ENCODE assay signal across 8 cellular contexts in genomic region chr7:100706672-100707311, GRCh38. TPM values are rescaled to one million over a fixed set of nuclear protein-coding genes. Genes with fewer than 3 reads are reported as not detected.
DNase-seq lines count a peak whose midpoint lies in the region; ATAC-seq and TF ChIP-seq lines count a peak whose summit lies in the region.

No MANE protein-coding gene starts in this region.

- no peak overlapping the region for H4K8ac ChIP-seq in neuronal stem cell (ENCODE audit: low read depth, low read length)

- H3K79me2 ChIP-seq in OCI-LY1 (ENCODE audit: insufficient read depth, low read length), result peaks cover 8% of the 10 kb centered on the region; the same call in 1 of the 2 replicates

- peak overlapping the region; percentile 81 for H3K27ac ChIP-seq in CD8-positive, alpha-beta memory T cell (ENCODE audit: low read depth, low read length)
- peak overlapping the region; percentile 12 for H3K27ac ChIP-seq in OCI-LY1 (ENCODE audit: low read depth, low read length, poor library complexity, severe bottlenecking)
- H3K27ac ChIP-seq in neuronal stem cell (replicated peaks; ENCODE audit: low read length), result no peak overlapping the region

- POLR2A ChIA-PET in CD8-positive, alpha-beta memory T cell (lab: Charles Lee), result interaction anchor here (0.9 to 2.0 kb wide), 4 partner anchors 14 to 311 kb away, joined by 3 to 16 read pairs (median 6); partner anchors contain the start of genes GIGYF1 and MOSPD3

- H3K27me3 Mint-ChIP-seq in CD8-positive, alpha-beta memory T cell, result peaks cover 0 to 2% of the 10 kb centered on the region in 2 donors

- H3K36me3 ChIP-seq in CD8-positive, alpha-beta memory T cell (ENCODE audit: insufficient read depth, low read length), result no peaks in the 10 kb centered on the region
- H3K36me3 ChIP-seq in OCI-LY1 (ENCODE audit: insufficient read depth, low read length), result peaks cover 23% of the 10 kb centered on the region
- H3K36me3 ChIP-seq in neuronal stem cell (replicated peaks in 1 of 2; ENCODE audit: control insufficient read depth in 2 of 2, insufficient read depth in 2 of 2, low read length in 2 of 2), result peaks cover 10 to 24% of the 10 kb centered on the region in 2 donors

- H2BK12ac ChIP-seq in neuronal stem cell (ENCODE audit: low read length), result no peak overlapping the region

- DNase-seq in CD8-positive, alpha-beta memory T cell, result no peak
- DNase-seq in epithelial cell of esophagus (ENCODE audit: low read depth), result no peak
- DNase-seq in neuronal stem cell (ENCODE audit: low spot score), result no peak
- no peak for DNase-seq in SKM-1 (lab: John Stamatoyannopoulos, UW; ENCODE audit: unreplicated experiment)
- DNase-seq in SIG-M5 (lab: John Stamatoyannopoulos, UW), result no peak

- no peaks in the 10 kb centered on the region for H3K27me3 ChIP-seq in CD8-positive, alpha-beta memory T cell (ENCODE audit: insufficient read depth, low read length, poor library complexity, severe bottlenecking)
- H3K27me3 ChIP-seq in OCI-LY1 (ENCODE audit: insufficient read depth, low read length), result no peaks in the 10 kb centered on the region
- H3K27me3 ChIP-seq in neuronal stem cell (ENCODE audit: control insufficient read depth in 3 of 3, insufficient read depth in 3 of 3, low read depth in 1 of 3, low read length in 3 of 3), result no peaks in the 10 kb centered on the region

- peak overlapping the region; percentile 93 for H3K4me3 ChIP-seq in CD8-positive, alpha-beta memory T cell (ENCODE audit: low read length)
- H3K4me3 ChIP-seq in OCI-LY1 (ENCODE audit: low read depth, low read length, poor library complexity, severe bottlenecking) (peak overlapping the region; percentile 84), epithelial cell of esophagus (ENCODE audit: low read length) (peak overlapping the region; percentile 76), neuronal stem cell (ENCODE audit: low read length in 2 of 2) (peak overlapping the region; percentile 84 to 90)

- H2AFZ ChIP-seq in OCI-LY1 (ENCODE audit: low read length) (no peak overlapping the region), neuronal stem cell (ENCODE audit: low read length) (peak overlapping the region; percentile 91)

- H3K36me3 Mint-ChIP-seq in CD8-positive, alpha-beta memory T cell, result peaks cover 0 to 11% (median 0%) of the 10 kb centered on the region in 3 donors

- no peak overlapping the region for H3K4ac ChIP-seq in neuronal stem cell (ENCODE audit: low read length)

- peak overlapping the region; percentile 63 to 97 (median 90) for H3K27ac Mint-ChIP-seq in CD8-positive, alpha-beta memory T cell

- CTCF ChIA-PET in CD8-positive, alpha-beta memory T cell (lab: Charles Lee), result interaction anchor here (0.7 to 9.0 kb wide), 8 partner anchors 13 to 231 kb away, joined by 3 to 120 read pairs (median 8); partner anchors contain the start of genes EPO and GIGYF1

- peaks cover 12 to 19% (median 15%) of the 10 kb centered on the region in 3 donors for H3K4me1 Mint-ChIP-seq in CD8-positive, alpha-beta memory T cell

- peaks cover 14% of the 10 kb centered on the region for H3K4me1 ChIP-seq in CD8-positive, alpha-beta memory T cell (ENCODE audit: insufficient read depth, low read length)
- H3K4me1 ChIP-seq in OCI-LY1 (ENCODE audit: insufficient read depth, low read length, severe bottlenecking), result peaks cover 16% of the 10 kb centered on the region
- H3K4me1 ChIP-seq in neuronal stem cell (ENCODE audit: control insufficient read depth in 2 of 2, insufficient read depth in 1 of 2, low read depth in 1 of 2, low read length in 2 of 2), result peaks cover 10 to 12% of the 10 kb centered on the region in 2 donors

- no peak overlapping the region for H3K18ac ChIP-seq in neuronal stem cell (ENCODE audit: low read length)

- no peak overlapping the region for H2BK15ac ChIP-seq in neuronal stem cell (ENCODE audit: low read length)

- H4K91ac ChIP-seq in neuronal stem cell (ENCODE audit: low read depth, low read length, poor library complexity), result peak overlapping the region; percentile 30

- H3K4me2 ChIP-seq in OCI-LY1 (ENCODE audit: low read length) (peak overlapping the region; percentile 77), neuronal stem cell (ENCODE audit: insufficient read depth, low read length, poor library complexity, severe bottlenecking) (peak overlapping the region; percentile 77)

- H3K9ac ChIP-seq in OCI-LY1 (ENCODE audit: low read length) (peak overlapping the region; percentile 94), neuronal stem cell (ENCODE audit: low read depth, low read length, poor library complexity) (peak overlapping the region; percentile 99)

- no peaks in the 10 kb centered on the region for H3K9me2 ChIP-seq in OCI-LY1 (ENCODE audit: low read depth, low read length)

- peak overlapping the region; percentile 99 for H3K23ac ChIP-seq in neuronal stem cell (ENCODE audit: low read depth, low read length, poor library complexity)

- H3K79me1 ChIP-seq in neuronal stem cell (ENCODE audit: low read depth, low read length), result peaks cover 15% of the 10 kb centered on the region

- no CpG with 5 or more reads among the region's 34 CpGs for WGBS in neuronal stem cell (ENCODE audit: extremely low coverage in 2 of 2, insufficient read length in 2 of 2, insufficient replicate concordance in 1 of 2), 2 donors

- no peak for TF ChIP-seq CTCF in OCI-LY1 (IDR thresholded peaks at IDR 0.05; ENCODE audit: low read length)
- TF ChIP-seq CTCF in epithelial cell of esophagus (IDR thresholded peaks at IDR 0.05; ENCODE audit: insufficient read depth, low read depth, low read length, missing control alignments), result no peak

- H2BK5ac ChIP-seq in neuronal stem cell (ENCODE audit: low read length), result no peak overlapping the region

- ATAC-seq in HG03025 (IDR thresholded peaks at IDR 0.05; ENCODE audit: low FRiP score, unreplicated experiment) (no peak), HG03378 (IDR thresholded peaks at IDR 0.05; ENCODE audit: unreplicated experiment) (no peak)

- no peaks in the 10 kb centered on the region for H4K20me1 ChIP-seq in OCI-LY1 (ENCODE audit: insufficient read depth, low read length)

- H2AK5ac ChIP-seq in neuronal stem cell (ENCODE audit: low read depth, low read length), result peak overlapping the region; percentile 88

- peak overlapping the region; percentile 88 to 98 (median 96) for H3K4me3 Mint-ChIP-seq in CD8-positive, alpha-beta memory T cell

- no peaks in the 10 kb centered on the region for H3F3A ChIP-seq in OCI-LY1 (ENCODE audit: insufficient read depth, low read length)

- no peak overlapping the region for H2BK120ac ChIP-seq in neuronal stem cell (ENCODE audit: low read depth, low read length)

- no peaks in the 10 kb centered on the region for H3K9me3 Mint-ChIP-seq in CD8-positive, alpha-beta memory T cell

- H3K9me3 ChIP-seq in CD8-positive, alpha-beta memory T cell (ENCODE audit: low read length), result no peaks in the 10 kb centered on the region
- H3K9me3 ChIP-seq in OCI-LY1 (ENCODE audit: low read length), result no peaks in the 10 kb centered on the region
- H3K9me3 ChIP-seq in neuronal stem cell (replicated peaks in 1 of 2; ENCODE audit: control insufficient read depth in 2 of 2, insufficient read depth in 1 of 2, low read depth in 1 of 2, low read length in 2 of 2), result no peaks in the 10 kb centered on the region

- peak overlapping the region; percentile 8 for H3K14ac ChIP-seq in neuronal stem cell (ENCODE audit: low read length)

RNA-seq across cellular contexts. Expression of gene POP7, which starts 0.9 kb away (rescaled TPM):
- total RNA-seq in CD8-positive, alpha-beta memory T cell, result 10 to 100 TPM; 79.7 to 83.3 TPM
- polyA plus RNA-seq in CD8-positive, alpha-beta memory T cell, result 51.7 TPM
- 50.2 TPM for polyA plus RNA-seq in neuronal stem cell (2013, experiment 1 of 2)
- 53.7 TPM for polyA plus RNA-seq in neuronal stem cell (2013, experiment 2 of 2)

RNA-seq across cellular contexts. Expression of gene GIGYF1, which starts 12.7 kb away (rescaled TPM):
- total RNA-seq in CD8-positive, alpha-beta memory T cell, result 10 to 100 TPM; 51.4 to 54.7 TPM
- 3.2 TPM for polyA plus RNA-seq in CD8-positive, alpha-beta memory T cell
- polyA plus RNA-seq in neuronal stem cell (2013, experiment 1 of 2), result 29.2 TPM
- polyA plus RNA-seq in neuronal stem cell (2013, experiment 2 of 2), result 28.5 TPM

RNA-seq across cellular contexts. Expression of gene EPO, which starts 13.5 kb away (rescaled TPM):
- under 1 TPM in 1 of 2 experiments, not detected in 1; 0.22 TPM for total RNA-seq in CD8-positive, alpha-beta memory T cell
- not detected for polyA plus RNA-seq in CD8-positive, alpha-beta memory T cell
- polyA plus RNA-seq in neuronal stem cell (2013, experiment 1 of 2), result 0.07 TPM
- polyA plus RNA-seq in neuronal stem cell (2013, experiment 2 of 2), result 0.14 TPM

RNA-seq across cellular contexts. Expression of gene ZAN, which starts 26.6 kb away (rescaled TPM):
- total RNA-seq in CD8-positive, alpha-beta memory T cell, result not detected
- not detected for polyA plus RNA-seq in CD8-positive, alpha-beta memory T cell
- polyA plus RNA-seq in neuronal stem cell (2013, experiment 1 of 2), result not detected
- under 0.01 TPM for polyA plus RNA-seq in neuronal stem cell (2013, experiment 2 of 2)

RNA-seq across cellular contexts. Expression of gene GNB2, which starts 33.3 kb away (rescaled TPM):
- 100 to 1,000 TPM; 253 to 262 TPM for total RNA-seq in CD8-positive, alpha-beta memory T cell
- 62.9 TPM for polyA plus RNA-seq in CD8-positive, alpha-beta memory T cell
- polyA plus RNA-seq in neuronal stem cell (2013, experiment 1 of 2), result 110 TPM
- 110 TPM for polyA plus RNA-seq in neuronal stem cell (2013, experiment 2 of 2)
